ENCODE assay signal across 8 cellular contexts in genomic region chr20:32626859-32627636, GRCh38. TPM values are rescaled to one million over a fixed set of nuclear protein-coding genes. Genes with fewer than 3 reads are reported as not detected.
DNase-seq lines count a peak whose midpoint lies in the region; ATAC-seq and TF ChIP-seq lines count a peak whose summit lies in the region.

No MANE protein-coding gene starts in this region.

- TF ChIP-seq CTCF in natural killer cell (IDR thresholded peaks at IDR 0.05): no peak

- intact Hi-C loops in natural killer cell (cut with micrococcal nuclease): no loop called here

- H3K4me3 Mint-ChIP-seq in activated T-cell treated with anti-CD3 and anti-CD28 coated beads, Interleukin-2, amount 50 U/mL, for 4 hours: no peak overlapping the region
- H3K4me3 Mint-ChIP-seq in natural killer cell: peak overlapping the region; percentile 75

- no peaks in the 10 kb centered on the region for H3K27me3 Mint-ChIP-seq in activated T-cell treated with anti-CD3 and anti-CD28 coated beads, Interleukin-2, amount 50 U/mL, for 4 hours (ENCODE audit: low read depth)
- no peaks in the 10 kb centered on the region for H3K27me3 Mint-ChIP-seq in natural killer cell (ENCODE audit: low read depth in 2 of 2)

- H3K4me1 Mint-ChIP-seq in activated T-cell treated with anti-CD3 and anti-CD28 coated beads, Interleukin-2, amount 50 U/mL, for 4 hours (ENCODE audit: low read depth): peaks cover 2% of the 10 kb centered on the region
- H3K4me1 Mint-ChIP-seq in natural killer cell: peaks cover 7 to 21% of the 10 kb centered on the region in 2 donors

- in situ Hi-C loops in KBM-7 (cut with MboI; ENCODE audit: low pct_unique_long_range_greater_than_20kb, low sequenced_read_pairs): no loop called here

- no peaks in the 10 kb centered on the region for H3K9me3 Mint-ChIP-seq in activated T-cell treated with anti-CD3 and anti-CD28 coated beads, Interleukin-2, amount 50 U/mL, for 4 hours
- no peaks in the 10 kb centered on the region for H3K9me3 Mint-ChIP-seq in natural killer cell

- H3K36me3 Mint-ChIP-seq in activated T-cell treated with anti-CD3 and anti-CD28 coated beads, Interleukin-2, amount 50 U/mL, for 4 hours (ENCODE audit: insufficient read depth): no peaks in the 10 kb centered on the region
- H3K36me3 Mint-ChIP-seq in natural killer cell: no peaks in the 10 kb centered on the region

- DNase-seq in NCI-H1694 treated with DMSO at 0.1 percent for 48 hours (lab: John Stamatoyannopoulos, UW): peak; percentile 6
- DNase-seq in NCI-H1694 (lab: John Stamatoyannopoulos, UW): no peak
- peak; percentile 94 for DNase-seq in NCI-H1105 treated with DMSO at 0.1 percent for 48 hours (lab: John Stamatoyannopoulos, UW)
- no peak for DNase-seq in activated T-cell treated with anti-CD3 and anti-CD28 coated beads, Interleukin-2, amount 50 U/mL, for 4 hours
- DNase-seq in natural killer cell: peak; percentile 30
- no peak for DNase-seq in KBM-7
- no peak for DNase-seq in stimulated activated naive CD4-positive, alpha-beta T cell treated with Interleukin-2 at 50 U/mL for 16 hours (lab: John Stamatoyannopoulos, UW)

- peak; percentile 28 to 32 for ATAC-seq in activated T-cell treated with anti-CD3 and anti-CD28 coated beads, Interleukin-2, amount 50 U/mL, for 4 hours
- ATAC-seq in natural killer cell (peak; percentile 59 to 80 (median 60)), GM18867 (IDR thresholded peaks at IDR 0.05; ENCODE audit: unreplicated experiment) (no peak)

- peak overlapping the region in 1 of 2 donors; percentile 85 for H3K27ac Mint-ChIP-seq in natural killer cell

RNA-seq across cellular contexts. Expression of gene NOL4L, which starts 41.9 kb away (rescaled TPM):
- total RNA-seq in activated T-cell treated with anti-CD3 and anti-CD28 coated beads, Interleukin-2, amount 50 U/mL, for 4 hours: 1 to 10 TPM; 5.6 to 8.0 (median 6.3) TPM
- 100 to 1,000 TPM; 101 to 136 (median 114) TPM for total RNA-seq in natural killer cell

RNA-seq across cellular contexts. Expression of gene C20orf203, which starts 46.7 kb away (rescaled TPM):
- not detected for total RNA-seq in activated T-cell treated with anti-CD3 and anti-CD28 coated beads, Interleukin-2, amount 50 U/mL, for 4 hours
- under 1 TPM; 0.45 to 0.68 (median 0.61) TPM for total RNA-seq in natural killer cell

Comparison
In these comparisons a context has a peak if more than half of its experiments do, and no peak if none do; other contexts are left out.
1. DNase-seq: peak in NCI-H1694 treated with DMSO at 0.1 percent for 48 hours (single experiment), NCI-H1105 treated with DMSO at 0.1 percent for 48 hours (single experiment) and natural killer cell (single experiment); none in NCI-H1694 (single experiment), activated T-cell treated with anti-CD3 and anti-CD28 coated beads, Interleukin-2, amount 50 U/mL, for 4 hours (single experiment), KBM-7 (single experiment) and stimulated activated naive CD4-positive, alpha-beta T cell treated with Interleukin-2 at 50 U/mL for 16 hours (single experiment).
2. RNA of gene NOL4L, which starts 41.9 kb away (total RNA-seq): 101 to 136 TPM in natural killer cell; 5.6 to 8.0 TPM in activated T-cell treated with anti-CD3 and anti-CD28 coated beads, Interleukin-2, amount 50 U/mL, for 4 hours; every median in the first group is over 10 times any median in the second.